ENCODE assay signal across 26 cellular contexts in genomic region chr2:55628931-55629330, GRCh38.
"Had no signal": no experiment of that assay in that cellular context is flagged by ENCODE, and none has a peak within 500 bp of the region (broad histone marks: within the 10 kb centered on the region; RNA-seq: fewer than 3 reads in every experiment).

No MANE protein-coding gene starts in this region.

- H3K4me1 ChIP-seq: lower lobe of right lung had no signal

- H3K4me3 Mint-ChIP-seq: natural killer cell treated with Interleukin-12 subunit alpha and Interleukin-12 subunit beta and Interleukin-15 and Interleukin-18, amount 100 ng/mL, for 72 hours; stimulated activated naive CD8-positive, alpha-beta T cell treated with anti-CD3 and anti-CD28 coated beads, Interleukin-15, amount 100 ng/mL, for 72 hours; type B pancreatic cell had no signal

- H3K36me3 Mint-ChIP-seq: natural killer cell treated with Interleukin-12 subunit alpha and Interleukin-12 subunit beta and Interleukin-15 and Interleukin-18, amount 100 ng/mL, for 72 hours had no signal

- H3K36me3 ChIP-seq: ovary, vagina had no signal

- H3K9me3 Mint-ChIP-seq: naive thymus-derived CD4-positive, alpha-beta T cell; natural killer cell treated with Interleukin-12 subunit alpha and Interleukin-12 subunit beta and Interleukin-15 and Interleukin-18, amount 100 ng/mL, for 72 hours; stimulated activated naive CD8-positive, alpha-beta T cell treated with anti-CD3 and anti-CD28 coated beads, Interleukin-15, amount 100 ng/mL, for 72 hours; type B pancreatic cell had no signal

- H3K27me3 ChIP-seq: left lung, ovary, tibial nerve, vagina had no signal

- H3K4me3 ChIP-seq: left lung, lower lobe of right lung, mucosa of descending colon, ovary, skin epidermis, tibial nerve, vagina had no signal

- FAIRE-seq: keratinocyte had no signal

- H3K27ac Mint-ChIP-seq: natural killer cell treated with Interleukin-12 subunit alpha and Interleukin-12 subunit beta and Interleukin-15 and Interleukin-18, amount 100 ng/mL, for 72 hours had no signal

- DNase-seq: hippocampal formation; kidney glomerular epithelial cell; left colon; left lung; lower lobe of right lung; midbrain; mucosa of descending colon; naive thymus-derived CD4-positive, alpha-beta T cell; ovary; retina; right cardiac atrium; stimulated activated CD4-positive, alpha-beta T cell treated with anti-CD3 and anti-CD28 coated beads, Interleukin-12 subunit alpha, Interleukin-12 subunit beta, amount 100 ng/mL, for 4 hours; stimulated activated CD4-positive, alpha-beta T cell treated with anti-CD3 and anti-CD28 coated beads, Interleukin-15, amount 100 ng/mL, for 24 hours; stimulated activated CD4-positive, alpha-beta T cell treated with anti-CD3 and anti-CD28 coated beads, Interleukin-2, amount 100 ng/mL, for 24 hours; stimulated activated CD4-positive, alpha-beta T cell treated with anti-CD3 and anti-CD28 coated beads, Interleukin-4, amount 100 ng/mL, for 1 hour; stimulated activated naive CD4-positive, alpha-beta T cell; stimulated activated naive CD8-positive, alpha-beta T cell treated with anti-CD3 and anti-CD28 coated beads, Interleukin-15, amount 100 ng/mL, for 72 hours; substantia nigra had no signal

- H3K27ac ChIP-seq: left lung, lower lobe of right lung, ovary, skin epidermis, tibial nerve, vagina had no signal

- ATAC-seq: left colon; left lung; lower lobe of right lung; mucosa of descending colon; naive thymus-derived CD4-positive, alpha-beta T cell; natural killer cell treated with Interleukin-12 subunit alpha and Interleukin-12 subunit beta and Interleukin-15 and Interleukin-18, amount 100 ng/mL, for 72 hours; right cardiac atrium; sciatic nerve; stimulated activated naive CD8-positive, alpha-beta T cell treated with anti-CD3 and anti-CD28 coated beads, Interleukin-15, amount 100 ng/mL, for 72 hours had no signal

- H3K9me3 ChIP-seq: left lung, lower lobe of right lung, mucosa of descending colon, ovary, tibial nerve, vagina had no signal

- H3K27me3 Mint-ChIP-seq: naive thymus-derived CD4-positive, alpha-beta T cell; natural killer cell treated with Interleukin-12 subunit alpha and Interleukin-12 subunit beta and Interleukin-15 and Interleukin-18, amount 100 ng/mL, for 72 hours; progenitor cell of endocrine pancreas; stimulated activated naive CD8-positive, alpha-beta T cell treated with anti-CD3 and anti-CD28 coated beads, Interleukin-15, amount 100 ng/mL, for 72 hours; type B pancreatic cell had no signal
